Comparison of ENCODE assay signal across 26 cellular contexts in genomic region chr17:38959508-38959907, GRCh38. TPM values are rescaled to one million over a fixed set of nuclear protein-coding genes. Genes with fewer than 3 reads are reported as not detected.
DNase-seq lines count a peak whose midpoint lies in the region; ATAC-seq and TF ChIP-seq lines count a peak whose summit lies in the region.
"Had no signal": no experiment of that assay in that cellular context is flagged by ENCODE, and none has a peak within 500 bp of the region (broad histone marks: within the 10 kb centered on the region; RNA-seq: fewer than 3 reads in every experiment).

No MANE protein-coding gene starts in this region.

- no peak overlapping the region for H3K4me3 Mint-ChIP-seq in activated CD8-positive, alpha-beta T cell treated with anti-CD3 and anti-CD28 coated beads for 36 hours
- H3K4me3 Mint-ChIP-seq in activated CD8-positive, alpha-beta T cell treated with anti-CD3 and anti-CD28 coated beads, Interleukin-2, amount 10 ng/mL, durations not matched to agents 7 days and 5 days, result no peak overlapping the region
- peak overlapping the region in 1 of 4 donors; percentile 7 for H3K4me3 Mint-ChIP-seq in CD4-positive, CD25-positive, alpha-beta regulatory T cell
- no peak overlapping the region for H3K4me3 Mint-ChIP-seq in naive thymus-derived CD4-positive, alpha-beta T cell

- no peak overlapping the region for H3K4me3 ChIP-seq in CD4-positive, CD25-positive, alpha-beta regulatory T cell (ENCODE audit: low read depth, low read length)
- no peak overlapping the region for H3K4me3 ChIP-seq in OCI-LY7 (ENCODE audit: low read depth, low read length, poor library complexity, severe bottlenecking)
- no peak overlapping the region for H3K4me3 ChIP-seq in naive thymus-derived CD4-positive, alpha-beta T cell (ENCODE audit: low read length)
- H3K4me3 ChIP-seq: GM12878, PC-9, SJSA1 had no signal

- no peak for TF ChIP-seq CTCF in activated CD8-positive, alpha-beta T cell treated with anti-CD3 and anti-CD28 coated beads for 36 hours (IDR thresholded peaks at IDR 0.05)
- TF ChIP-seq CTCF in OCI-LY7 (conservative IDR thresholded peaks at IDR 0.05; ENCODE audit: low read length), result no peak

- peak; percentile 53 for ATAC-seq in activated CD8-positive, alpha-beta T cell treated with anti-CD3 and anti-CD28 coated beads for 36 hours
- no peak for ATAC-seq in activated CD8-positive, alpha-beta T cell treated with anti-CD3 and anti-CD28 coated beads, Interleukin-2, amount 10 ng/mL, durations not matched to agents 7 days and 5 days
- ATAC-seq in CD4-positive, CD25-positive, alpha-beta regulatory T cell (ENCODE audit: low read depth in 2 of 2), result no peak
- ATAC-seq in naive thymus-derived CD4-positive, alpha-beta T cell, result no peak
- no peak for ATAC-seq in GM18858 (IDR thresholded peaks at IDR 0.05; ENCODE audit: unreplicated experiment)
- ATAC-seq: GM12878, Right ventricle myocardium inferior had no signal

- POLR2A ChIA-PET in activated CD8-positive, alpha-beta T cell treated with anti-CD3 and anti-CD28 coated beads for 36 hours (lab: Charles Lee), result no interaction called here
- POLR2A ChIA-PET in activated CD8-positive, alpha-beta T cell treated with anti-CD3 and anti-CD28 coated beads, Interleukin-2, amount 10 ng/mL, durations not matched to agents 7 days and 5 days (lab: Charles Lee), result no interaction called here
- POLR2A ChIA-PET in OCI-LY7 (lab: Charles Lee), result interaction anchor here (0.7 kb wide), 1 partner anchor 240 kb away, joined by 6 read pairs; no protein-coding TSS in a partner anchor
- POLR2A ChIA-PET in naive thymus-derived CD4-positive, alpha-beta T cell (lab: Charles Lee), result interaction anchor here (0.7 to 2.6 kb wide), 4 partner anchors 60 to 106 kb away, joined by 3 to 12 read pairs (median 6); partner anchors contain the start of genes LASP1 and RPL23

- H3K79me2 ChIP-seq in OCI-LY7 (ENCODE audit: insufficient read depth, low read depth, low read length), result no peaks in the 10 kb centered on the region

- peaks cover 20% of the 10 kb centered on the region for H3K4me1 Mint-ChIP-seq in activated CD8-positive, alpha-beta T cell treated with anti-CD3 and anti-CD28 coated beads for 36 hours (ENCODE audit: low read depth)
- peaks cover 33% of the 10 kb centered on the region for H3K4me1 Mint-ChIP-seq in activated CD8-positive, alpha-beta T cell treated with anti-CD3 and anti-CD28 coated beads, Interleukin-2, amount 10 ng/mL, durations not matched to agents 7 days and 5 days (ENCODE audit: low read depth)
- peaks cover 7 to 36% (median 13%) of the 10 kb centered on the region in 4 donors for H3K4me1 Mint-ChIP-seq in CD4-positive, CD25-positive, alpha-beta regulatory T cell
- peaks cover 10 to 45% (median 30%) of the 10 kb centered on the region in 7 donors for H3K4me1 Mint-ChIP-seq in naive thymus-derived CD4-positive, alpha-beta T cell

- H3K4me2 ChIP-seq in OCI-LY7 (ENCODE audit: low read length), result no peak overlapping the region

- H3K9me3 ChIP-seq in CD4-positive, CD25-positive, alpha-beta regulatory T cell (ENCODE audit: control insufficient read depth in 2 of 2, low read length in 2 of 2), result no peaks in the 10 kb centered on the region
- H3K9me3 ChIP-seq in OCI-LY7 (ENCODE audit: low read length), result no peaks in the 10 kb centered on the region
- no peaks in the 10 kb centered on the region for H3K9me3 ChIP-seq in naive thymus-derived CD4-positive, alpha-beta T cell (ENCODE audit: control insufficient read depth in 2 of 3, low read length in 3 of 3)
- H3K9me3 ChIP-seq: SJSA1 had no signal

- intact Hi-C loops in activated CD8-positive, alpha-beta T cell treated with anti-CD3 and anti-CD28 coated beads for 36 hours (cut with micrococcal nuclease), result no loop called here
- intact Hi-C loops in OCI-LY7 (cut with micrococcal nuclease; ENCODE audit: unreplicated experiment), result no loop called here
- intact Hi-C loops in naive thymus-derived CD4-positive, alpha-beta T cell (cut with micrococcal nuclease), result no loop called here

- H3K27me3 ChIP-seq in CD4-positive, CD25-positive, alpha-beta regulatory T cell (ENCODE audit: control insufficient read depth, insufficient read depth, low read length), result no peaks in the 10 kb centered on the region
- H3K27me3 ChIP-seq in naive thymus-derived CD4-positive, alpha-beta T cell (ENCODE audit: control insufficient read depth in 2 of 2, insufficient read depth in 2 of 2, low read length in 2 of 2), result no peaks in the 10 kb centered on the region
- H3K27me3 ChIP-seq: SJSA1 had no signal

- no TSS peak for BruUV-seq in OCI-LY7 (replicated peaks; lab: Mats Ljungman, UMichigan)

- peak overlapping the region; percentile 68; the same call in 1 of the 2 replicates for H2AFZ ChIP-seq in OCI-LY7 (ENCODE audit: low read length)
- H2AFZ ChIP-seq: PC-9 had no signal

- peak; percentile 44 for DNase-seq in activated CD8-positive, alpha-beta T cell treated with anti-CD3 and anti-CD28 coated beads for 36 hours
- no peak for DNase-seq in activated CD8-positive, alpha-beta T cell treated with anti-CD3 and anti-CD28 coated beads, Interleukin-2, amount 10 ng/mL, durations not matched to agents 7 days and 5 days
- no peak for DNase-seq in CD4-positive, CD25-positive, alpha-beta regulatory T cell
- DNase-seq in OCI-LY7 (ENCODE audit: low spot score) (no peak), DMS 273 treated with DMSO at 0.1 percent for 48 hours (lab: John Stamatoyannopoulos, UW) (no peak)
- no peak for DNase-seq in naive thymus-derived CD4-positive, alpha-beta T cell
- no peak for DNase-seq in activated CD4-positive, CD25-positive, alpha-beta regulatory T cell treated with anti-CD3 and anti-CD28 coated beads, Interleukin-2, amount 50 U/mL, for 72 hours
- DNase-seq: 8988T, ACHN, GDM1, Karpas-422, NCI-H1092 treated with DMSO at 0.1 percent for 48 hours, NCI-H1436 treated with DMSO at 0.1 percent for 48 hours, NCI-H187 treated with DMSO at 0.1 percent for 48 hours, NCI-H2171 treated with DMSO at 0.1 percent for 48 hours, NCI-H345, NCI-H510A treated with DMSO at 0.1 percent for 48 hours, NCI-H748 treated with DMSO at 0.1 percent for 48 hours had no signal

- H3K27me3 Mint-ChIP-seq in activated CD8-positive, alpha-beta T cell treated with anti-CD3 and anti-CD28 coated beads for 36 hours, result no peaks in the 10 kb centered on the region
- H3K27me3 Mint-ChIP-seq in activated CD8-positive, alpha-beta T cell treated with anti-CD3 and anti-CD28 coated beads, Interleukin-2, amount 10 ng/mL, durations not matched to agents 7 days and 5 days (ENCODE audit: low read depth), result no peaks in the 10 kb centered on the region
- H3K27me3 Mint-ChIP-seq in CD4-positive, CD25-positive, alpha-beta regulatory T cell, result no peaks in the 10 kb centered on the region
- no peaks in the 10 kb centered on the region for H3K27me3 Mint-ChIP-seq in naive thymus-derived CD4-positive, alpha-beta T cell

- CTCF ChIA-PET in activated CD8-positive, alpha-beta T cell treated with anti-CD3 and anti-CD28 coated beads for 36 hours (lab: Charles Lee), result no interaction called here
- CTCF ChIA-PET in activated CD8-positive, alpha-beta T cell treated with anti-CD3 and anti-CD28 coated beads, Interleukin-2, amount 10 ng/mL, durations not matched to agents 7 days and 5 days (lab: Charles Lee), result interaction anchor here (0.6 to 2.4 kb wide), 4 partner anchors 24 to 205 kb away, joined by 3 to 9 read pairs (median 4); no protein-coding TSS in a partner anchor
- CTCF ChIA-PET in OCI-LY7 (lab: Charles Lee; ENCODE audit: unreplicated experiment), result no interaction called here
- CTCF ChIA-PET in naive thymus-derived CD4-positive, alpha-beta T cell (lab: Charles Lee), result interaction anchor here (0.7 to 2.5 kb wide), 2 partner anchors 23 to 285 kb away, joined by 3 to 6 read pairs; no protein-coding TSS in a partner anchor

- H3K9me3 Mint-ChIP-seq in activated CD8-positive, alpha-beta T cell treated with anti-CD3 and anti-CD28 coated beads for 36 hours, result no peaks in the 10 kb centered on the region
- H3K9me3 Mint-ChIP-seq in activated CD8-positive, alpha-beta T cell treated with anti-CD3 and anti-CD28 coated beads, Interleukin-2, amount 10 ng/mL, durations not matched to agents 7 days and 5 days (ENCODE audit: insufficient read depth), result no peaks in the 10 kb centered on the region
- H3K9me3 Mint-ChIP-seq in CD4-positive, CD25-positive, alpha-beta regulatory T cell, result no peaks in the 10 kb centered on the region
- no peaks in the 10 kb centered on the region for H3K9me3 Mint-ChIP-seq in naive thymus-derived CD4-positive, alpha-beta T cell

- H3K27ac ChIP-seq in CD4-positive, CD25-positive, alpha-beta regulatory T cell (ENCODE audit: insufficient read depth, low read length, poor library complexity, severe bottlenecking), result peak overlapping the region; percentile 61
- H3K27ac ChIP-seq in OCI-LY7 (ENCODE audit: low read depth, low read length, poor library complexity, severe bottlenecking), result no peak overlapping the region
- H3K27ac ChIP-seq in naive thymus-derived CD4-positive, alpha-beta T cell (ENCODE audit: low read depth, low read length), result no peak overlapping the region
- H3K27ac ChIP-seq: HL-60, SJSA1 had no signal

- no peaks in the 10 kb centered on the region for H4K20me1 ChIP-seq in OCI-LY7 (ENCODE audit: insufficient read depth, low read length)

- no peaks in the 10 kb centered on the region for H3K36me3 ChIP-seq in CD4-positive, CD25-positive, alpha-beta regulatory T cell (ENCODE audit: control insufficient read depth, insufficient read depth, low read length)
- H3K36me3 ChIP-seq in OCI-LY7 (ENCODE audit: insufficient read depth, low read length), result no peaks in the 10 kb centered on the region
- H3K36me3 ChIP-seq in naive thymus-derived CD4-positive, alpha-beta T cell (ENCODE audit: control insufficient read depth in 2 of 3, insufficient read depth in 3 of 3, low read length in 3 of 3), result no peaks in the 10 kb centered on the region
- H3K36me3 ChIP-seq: SJSA1 had no signal

- no peaks in the 10 kb centered on the region for H3K9me2 ChIP-seq in OCI-LY7 (ENCODE audit: insufficient read depth, low read length)

- H3K36me3 Mint-ChIP-seq in activated CD8-positive, alpha-beta T cell treated with anti-CD3 and anti-CD28 coated beads for 36 hours (ENCODE audit: low read depth), result no peaks in the 10 kb centered on the region
- H3K36me3 Mint-ChIP-seq in activated CD8-positive, alpha-beta T cell treated with anti-CD3 and anti-CD28 coated beads, Interleukin-2, amount 10 ng/mL, durations not matched to agents 7 days and 5 days (ENCODE audit: low read depth), result no peaks in the 10 kb centered on the region
- no peaks in the 10 kb centered on the region for H3K36me3 Mint-ChIP-seq in CD4-positive, CD25-positive, alpha-beta regulatory T cell
- H3K36me3 Mint-ChIP-seq in naive thymus-derived CD4-positive, alpha-beta T cell, result no peaks in the 10 kb centered on the region

- H3K4me1 ChIP-seq in CD4-positive, CD25-positive, alpha-beta regulatory T cell (ENCODE audit: control insufficient read depth, insufficient read depth, low read length, poor library complexity, severe bottlenecking), result peaks cover 15% of the 10 kb centered on the region
- peaks cover 33% of the 10 kb centered on the region for H3K4me1 ChIP-seq in OCI-LY7 (ENCODE audit: insufficient read depth, low read length, poor library complexity, severe bottlenecking)
- H3K4me1 ChIP-seq in naive thymus-derived CD4-positive, alpha-beta T cell (ENCODE audit: control insufficient read depth in 2 of 2, insufficient read depth in 2 of 2, low read length in 2 of 2), result peaks cover 5 to 41% of the 10 kb centered on the region in 2 donors
- H3K4me1 ChIP-seq: SJSA1 had no signal

- H3K27ac Mint-ChIP-seq in activated CD8-positive, alpha-beta T cell treated with anti-CD3 and anti-CD28 coated beads for 36 hours, result no peak overlapping the region
- H3K27ac Mint-ChIP-seq in activated CD8-positive, alpha-beta T cell treated with anti-CD3 and anti-CD28 coated beads, Interleukin-2, amount 10 ng/mL, durations not matched to agents 7 days and 5 days, result no peak overlapping the region
- peak overlapping the region in 2 of 3 donors; percentile 5 to 49 for H3K27ac Mint-ChIP-seq in CD4-positive, CD25-positive, alpha-beta regulatory T cell
- H3K27ac Mint-ChIP-seq in naive thymus-derived CD4-positive, alpha-beta T cell, result peak overlapping the region in 6 of 9 donors; percentile 51 to 89 (median 74)

RNA-seq across cellular contexts. Expression of gene FBXO47, which starts 7.7 kb away (rescaled TPM):
- total RNA-seq in activated CD8-positive, alpha-beta T cell treated with anti-CD3 and anti-CD28 coated beads for 36 hours, result not detected
- total RNA-seq in activated CD8-positive, alpha-beta T cell treated with anti-CD3 and anti-CD28 coated beads, Interleukin-2, amount 10 ng/mL, durations not matched to agents 7 days and 5 days, result not detected
- total RNA-seq in CD4-positive, CD25-positive, alpha-beta regulatory T cell, result not detected
- not detected for polyA plus RNA-seq in CD4-positive, CD25-positive, alpha-beta regulatory T cell
- total RNA-seq in OCI-LY7 (2014; rRNA removed; shearing (Covaris generic)), result not detected in 2 replicates
- 0.13 and 0.15 TPM in 2 replicates for total RNA-seq in OCI-LY7 (2022)
- total RNA-seq in naive thymus-derived CD4-positive, alpha-beta T cell, result not detected
- not detected for polyA plus RNA-seq in naive thymus-derived CD4-positive, alpha-beta T cell
- total RNA-seq: GM12878, PC-9, Right ventricle myocardium inferior, RPMI7951, SJSA1 had no signal
- polyA plus RNA-seq: BJ had no signal

Comparison
In these comparisons a context has a peak if more than half of its experiments do, and no peak if none do; other contexts are left out.
1. CTCF ChIA-PET loops: an anchor here in activated CD8-positive, alpha-beta T cell treated with anti-CD3 and anti-CD28 coated beads, Interleukin-2, amount 10 ng/mL, durations not matched to agents 7 days and 5 days (0.6 to 2.4 kb wide) and naive thymus-derived CD4-positive, alpha-beta T cell (0.7 to 2.5 kb wide); none called in activated CD8-positive, alpha-beta T cell treated with anti-CD3 and anti-CD28 coated beads for 36 hours and OCI-LY7.
2. H3K27ac Mint-ChIP-seq: peak in CD4-positive, CD25-positive, alpha-beta regulatory T cell (2 of 3) and naive thymus-derived CD4-positive, alpha-beta T cell (6 of 9); none in activated CD8-positive, alpha-beta T cell treated with anti-CD3 and anti-CD28 coated beads for 36 hours (single experiment) and activated CD8-positive, alpha-beta T cell treated with anti-CD3 and anti-CD28 coated beads, Interleukin-2, amount 10 ng/mL, durations not matched to agents 7 days and 5 days (single experiment).
3. POLR2A ChIA-PET loops: an anchor here in OCI-LY7 (0.7 kb wide) and naive thymus-derived CD4-positive, alpha-beta T cell (0.7 to 2.6 kb wide); none called in activated CD8-positive, alpha-beta T cell treated with anti-CD3 and anti-CD28 coated beads for 36 hours and activated CD8-positive, alpha-beta T cell treated with anti-CD3 and anti-CD28 coated beads, Interleukin-2, amount 10 ng/mL, durations not matched to agents 7 days and 5 days.